ENCODE assay signal across 8 cellular contexts in the genomic region with DNA sequence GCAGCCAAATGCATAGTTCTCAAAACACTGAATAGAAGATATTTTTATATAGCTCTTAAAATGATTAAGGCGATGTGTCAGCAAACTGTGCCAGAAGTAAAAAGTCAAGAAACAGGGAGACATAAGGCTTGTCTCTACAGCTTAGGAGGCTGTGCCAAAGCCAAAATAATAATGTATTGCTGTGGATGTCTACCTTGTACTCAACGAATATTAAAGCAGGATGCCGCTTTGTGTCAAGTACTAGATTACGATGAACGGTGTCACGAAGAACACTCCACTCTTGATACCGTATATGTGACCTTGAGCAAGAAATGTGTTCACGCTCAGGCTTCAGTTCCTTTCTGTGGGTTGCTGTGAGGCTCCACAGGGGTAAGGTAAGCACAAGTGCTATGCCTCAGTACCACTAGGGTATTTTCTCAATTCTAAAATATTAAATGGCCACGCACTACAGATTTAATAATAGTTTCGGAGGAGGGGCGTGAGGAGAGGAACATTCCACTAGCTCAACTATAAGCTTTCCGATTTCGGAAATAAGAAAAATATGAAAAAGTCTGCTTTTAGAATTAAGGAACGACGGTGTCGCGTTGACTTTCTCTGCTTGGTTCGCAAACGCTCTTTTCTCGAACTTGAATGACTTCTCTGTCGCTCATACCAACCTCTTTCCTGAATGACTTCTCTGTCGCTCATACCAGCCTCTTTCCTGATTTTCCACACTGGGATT. TPM values are rescaled to one million over a fixed set of nuclear protein-coding genes. Genes with fewer than 3 reads are reported as not detected.
DNase-seq lines count a peak whose midpoint lies in the region; ATAC-seq, FAIRE-seq and TF ChIP-seq lines count a peak whose summit lies in the region.

No MANE protein-coding gene starts in this region.

- peak overlapping the region; percentile 57 to 92 (median 85) for H3K27ac ChIP-seq in Peyer's patch
- H3K27ac ChIP-seq in astrocyte (ENCODE audit: low read depth, low read length) = peak overlapping the region; percentile 77

- no peaks in the 10 kb centered on the region for H3K9me3 ChIP-seq in Peyer's patch
- H3K9me3 ChIP-seq in astrocyte (ENCODE audit: insufficient read depth, low read depth, low read length) = no peaks in the 10 kb centered on the region

- H3K36me3 Mint-ChIP-seq in astrocyte (ENCODE audit: low read depth, unreplicated experiment) = no peaks in the 10 kb centered on the region

- H3K4me1 ChIP-seq in Peyer's patch (peaks cover 0 to 19% (median 0%) of the 10 kb centered on the region in 4 donors), astrocyte (ENCODE audit: insufficient read depth, low read length) (peaks cover 24% of the 10 kb centered on the region)

- H3K36me3 ChIP-seq in Peyer's patch (no peaks in the 10 kb centered on the region), astrocyte (ENCODE audit: insufficient read depth, low read length) (no peaks in the 10 kb centered on the region)

- H3K27me3 Mint-ChIP-seq in astrocyte (ENCODE audit: low read depth, unreplicated experiment) = no peaks in the 10 kb centered on the region

- peak overlapping the region; percentile 93 for H3K9ac ChIP-seq in astrocyte (ENCODE audit: low read length)

- peaks cover 29% of the 10 kb centered on the region for H4K20me1 ChIP-seq in astrocyte (ENCODE audit: insufficient read depth, low read length)

- TF ChIP-seq CTCF in Peyer's patch (IDR thresholded peaks at IDR 0.05) = peak in 5 of 6 experiments; percentile 27 to 60 (median 58)
- no peak for TF ChIP-seq CTCF in astrocyte (IDR thresholded peaks at IDR 0.05; ENCODE audit: insufficient read depth, low read depth, low read length)

- peak overlapping the region; percentile 86 for H2AFZ ChIP-seq in astrocyte (ENCODE audit: low read depth, low read length)

- peaks cover 24% of the 10 kb centered on the region for H3K4me1 Mint-ChIP-seq in astrocyte (ENCODE audit: low read depth, unreplicated experiment)

- peaks cover 42% of the 10 kb centered on the region for H3K79me2 ChIP-seq in astrocyte (ENCODE audit: insufficient read depth, low read length)

- no peak overlapping the region for H3K27ac Mint-ChIP-seq in astrocyte (ENCODE audit: unreplicated experiment)

- no peak for FAIRE-seq in astrocyte (lab: Jason Lieb, UNC)

- no peaks in the 10 kb centered on the region for H3K9me3 Mint-ChIP-seq in astrocyte (ENCODE audit: unreplicated experiment)

- H3K4me2 ChIP-seq in astrocyte (ENCODE audit: low read length) = peak overlapping the region; percentile 92

- H3K4me3 ChIP-seq in Peyer's patch (peak overlapping the region; percentile 52 to 90 (median 82)), astrocyte (ENCODE audit: insufficient read depth, low read depth, low read length) (peak overlapping the region; percentile 90)

- H3K27me3 ChIP-seq in Peyer's patch (no peaks in the 10 kb centered on the region), astrocyte (ENCODE audit: insufficient read depth, low read length) (no peaks in the 10 kb centered on the region)

- TF ChIP-seq POLR2A in Peyer's patch (IDR thresholded peaks at IDR 0.05) = peak in 1 of 2 donors; percentile 18

- ATAC-seq in GM19043 (IDR thresholded peaks at IDR 0.05; ENCODE audit: low read depth, unreplicated experiment) (peak; percentile 48), HG03108 (IDR thresholded peaks at IDR 0.05; ENCODE audit: unreplicated experiment) (peak; percentile 42)

- DNase-seq in COLO829 (ENCODE audit: low spot score) (peak; percentile 19), Peyer's patch (peak in 2 of 3 donors; percentile 33 to 51), astrocyte (ENCODE audit: low read depth) (no peak), iPS-NIHi7 (ENCODE audit: extremely low spot score) (peak; percentile 9), NCI-H1105 (lab: John Stamatoyannopoulos, UW) (no peak)
- peak; percentile 8 to 29 for DNase-seq in stimulated activated CD4-positive, alpha-beta T cell treated with anti-CD3 and anti-CD28 coated beads, Interleukin-2, amount 100 ng/mL, for 48 hours

- no peak overlapping the region for H3K4me3 Mint-ChIP-seq in astrocyte (ENCODE audit: unreplicated experiment)

RNA-seq across cellular contexts. Expression of a gene that starts 0.7 kb away (rescaled TPM):
- total RNA-seq in Peyer's patch (10 to 100 TPM; 15.3 to 49.5 (median 35.3) TPM), astrocyte (59.1 and 60.8 TPM in 2 replicates)

RNA-seq across cellular contexts. Expression of a gene that starts 54.7 kb away (rescaled TPM):
- total RNA-seq in Peyer's patch (under 1 TPM in 1 of 4 donors, not detected in 3; 0.40 TPM), astrocyte (1.1 and 1.6 TPM in 2 replicates)

Comparison
In these comparisons a context has a peak if more than half of its experiments do, and no peak if none do; other contexts are left out.
1. DNase-seq: peak in COLO829 (single experiment), Peyer's patch (2 of 3), iPS-NIHi7 (single experiment) and stimulated activated CD4-positive, alpha-beta T cell treated with anti-CD3 and anti-CD28 coated beads, Interleukin-2, amount 100 ng/mL, for 48 hours (2 of 2); none in astrocyte (single experiment) and NCI-H1105 (single experiment).